In the genomic region with DNA sequence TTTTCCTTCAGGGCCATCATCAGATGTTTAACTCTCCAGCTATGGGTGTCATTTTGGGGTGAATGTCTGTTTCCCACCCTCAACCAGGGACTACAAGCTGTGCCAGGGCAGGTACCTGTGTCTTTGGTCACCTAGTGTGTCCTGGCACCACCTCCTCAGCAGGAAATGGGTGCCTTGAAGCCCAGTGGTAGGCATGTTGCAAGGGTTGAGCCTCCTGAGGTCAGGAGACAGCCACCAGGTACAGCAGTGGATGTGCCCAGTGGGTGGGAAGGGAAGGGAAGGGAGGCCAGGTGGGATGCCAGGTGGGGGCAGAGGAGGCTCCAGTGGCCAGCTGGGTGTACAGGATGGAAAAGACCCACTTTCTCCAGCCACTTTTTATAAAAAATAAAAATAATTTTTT, we compare ENCODE assay signal across 2 cellular contexts.
TF ChIP-seq lines count a peak whose summit lies in the region.

No MANE protein-coding gene starts in this region.

TF ChIP-seq in HEK293, 187 proteins besides CTCF, POLR2A, EP300 and RAD21 (continued from another document):
- TF ChIP-seq ZIC2 (tag by site-specific recombination; IDR thresholded peaks at IDR 0.05): 0 out of 2 replicates have a peak, but pooled peaks have one; percentile 11

TF ChIP-seq in H1, 55 proteins besides CTCF, POLR2A, EP300 and RAD21 (continued from another document):
- TF ChIP-seq BRCA1 (IDR thresholded peaks at IDR 0.05; ENCODE audit: low read depth, low read length): no peak
- TF ChIP-seq BCL11A (IDR thresholded peaks at IDR 0.05; ENCODE audit: low read depth in 2 of 2, low read length in 2 of 2): no peak
- TF ChIP-seq MAFK (IDR thresholded peaks at IDR 0.05; ENCODE audit: low read depth, low read length): no peak
- no peak for TF ChIP-seq CTBP2 (IDR thresholded peaks at IDR 0.05; ENCODE audit: borderline replicate concordance, insufficient read depth, insufficient read length, low read length)
- TF ChIP-seq, protein P1, sequence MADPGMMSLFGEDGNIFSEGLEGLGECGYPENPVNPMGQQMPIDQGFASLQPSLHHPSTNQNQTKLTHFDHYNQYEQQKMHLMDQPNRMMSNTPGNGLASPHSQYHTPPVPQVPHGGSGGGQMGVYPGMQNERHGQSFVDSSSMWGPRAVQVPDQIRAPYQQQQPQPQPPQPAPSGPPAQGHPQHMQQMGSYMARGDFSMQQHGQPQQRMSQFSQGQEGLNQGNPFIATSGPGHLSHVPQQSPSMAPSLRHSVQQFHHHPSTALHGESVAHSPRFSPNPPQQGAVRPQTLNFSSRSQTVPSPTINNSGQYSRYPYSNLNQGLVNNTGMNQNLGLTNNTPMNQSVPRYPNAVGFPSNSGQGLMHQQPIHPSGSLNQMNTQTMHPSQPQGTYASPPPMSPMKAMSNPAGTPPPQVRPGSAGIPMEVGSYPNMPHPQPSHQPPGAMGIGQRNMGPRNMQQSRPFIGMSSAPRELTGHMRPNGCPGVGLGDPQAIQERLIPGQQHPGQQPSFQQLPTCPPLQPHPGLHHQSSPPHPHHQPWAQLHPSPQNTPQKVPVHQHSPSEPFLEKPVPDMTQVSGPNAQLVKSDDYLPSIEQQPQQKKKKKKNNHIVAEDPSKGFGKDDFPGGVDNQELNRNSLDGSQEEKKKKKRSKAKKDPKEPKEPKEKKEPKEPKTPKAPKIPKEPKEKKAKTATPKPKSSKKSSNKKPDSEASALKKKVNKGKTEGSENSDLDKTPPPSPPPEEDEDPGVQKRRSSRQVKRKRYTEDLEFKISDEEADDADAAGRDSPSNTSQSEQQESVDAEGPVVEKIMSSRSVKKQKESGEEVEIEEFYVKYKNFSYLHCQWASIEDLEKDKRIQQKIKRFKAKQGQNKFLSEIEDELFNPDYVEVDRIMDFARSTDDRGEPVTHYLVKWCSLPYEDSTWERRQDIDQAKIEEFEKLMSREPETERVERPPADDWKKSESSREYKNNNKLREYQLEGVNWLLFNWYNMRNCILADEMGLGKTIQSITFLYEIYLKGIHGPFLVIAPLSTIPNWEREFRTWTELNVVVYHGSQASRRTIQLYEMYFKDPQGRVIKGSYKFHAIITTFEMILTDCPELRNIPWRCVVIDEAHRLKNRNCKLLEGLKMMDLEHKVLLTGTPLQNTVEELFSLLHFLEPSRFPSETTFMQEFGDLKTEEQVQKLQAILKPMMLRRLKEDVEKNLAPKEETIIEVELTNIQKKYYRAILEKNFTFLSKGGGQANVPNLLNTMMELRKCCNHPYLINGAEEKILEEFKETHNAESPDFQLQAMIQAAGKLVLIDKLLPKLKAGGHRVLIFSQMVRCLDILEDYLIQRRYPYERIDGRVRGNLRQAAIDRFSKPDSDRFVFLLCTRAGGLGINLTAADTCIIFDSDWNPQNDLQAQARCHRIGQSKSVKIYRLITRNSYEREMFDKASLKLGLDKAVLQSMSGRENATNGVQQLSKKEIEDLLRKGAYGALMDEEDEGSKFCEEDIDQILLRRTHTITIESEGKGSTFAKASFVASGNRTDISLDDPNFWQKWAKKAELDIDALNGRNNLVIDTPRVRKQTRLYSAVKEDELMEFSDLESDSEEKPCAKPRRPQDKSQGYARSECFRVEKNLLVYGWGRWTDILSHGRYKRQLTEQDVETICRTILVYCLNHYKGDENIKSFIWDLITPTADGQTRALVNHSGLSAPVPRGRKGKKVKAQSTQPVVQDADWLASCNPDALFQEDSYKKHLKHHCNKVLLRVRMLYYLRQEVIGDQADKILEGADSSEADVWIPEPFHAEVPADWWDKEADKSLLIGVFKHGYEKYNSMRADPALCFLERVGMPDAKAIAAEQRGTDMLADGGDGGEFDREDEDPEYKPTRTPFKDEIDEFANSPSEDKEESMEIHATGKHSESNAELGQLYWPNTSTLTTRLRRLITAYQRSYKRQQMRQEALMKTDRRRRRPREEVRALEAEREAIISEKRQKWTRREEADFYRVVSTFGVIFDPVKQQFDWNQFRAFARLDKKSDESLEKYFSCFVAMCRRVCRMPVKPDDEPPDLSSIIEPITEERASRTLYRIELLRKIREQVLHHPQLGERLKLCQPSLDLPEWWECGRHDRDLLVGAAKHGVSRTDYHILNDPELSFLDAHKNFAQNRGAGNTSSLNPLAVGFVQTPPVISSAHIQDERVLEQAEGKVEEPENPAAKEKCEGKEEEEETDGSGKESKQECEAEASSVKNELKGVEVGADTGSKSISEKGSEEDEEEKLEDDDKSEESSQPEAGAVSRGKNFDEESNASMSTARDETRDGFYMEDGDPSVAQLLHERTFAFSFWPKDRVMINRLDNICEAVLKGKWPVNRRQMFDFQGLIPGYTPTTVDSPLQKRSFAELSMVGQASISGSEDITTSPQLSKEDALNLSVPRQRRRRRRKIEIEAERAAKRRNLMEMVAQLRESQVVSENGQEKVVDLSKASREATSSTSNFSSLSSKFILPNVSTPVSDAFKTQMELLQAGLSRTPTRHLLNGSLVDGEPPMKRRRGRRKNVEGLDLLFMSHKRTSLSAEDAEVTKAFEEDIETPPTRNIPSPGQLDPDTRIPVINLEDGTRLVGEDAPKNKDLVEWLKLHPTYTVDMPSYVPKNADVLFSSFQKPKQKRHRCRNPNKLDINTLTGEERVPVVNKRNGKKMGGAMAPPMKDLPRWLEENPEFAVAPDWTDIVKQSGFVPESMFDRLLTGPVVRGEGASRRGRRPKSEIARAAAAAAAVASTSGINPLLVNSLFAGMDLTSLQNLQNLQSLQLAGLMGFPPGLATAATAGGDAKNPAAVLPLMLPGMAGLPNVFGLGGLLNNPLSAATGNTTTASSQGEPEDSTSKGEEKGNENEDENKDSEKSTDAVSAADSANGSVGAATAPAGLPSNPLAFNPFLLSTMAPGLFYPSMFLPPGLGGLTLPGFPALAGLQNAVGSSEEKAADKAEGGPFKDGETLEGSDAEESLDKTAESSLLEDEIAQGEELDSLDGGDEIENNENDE (IDR thresholded peaks at IDR 0.05; ENCODE audit: insufficient replicate concordance, low read length): no peak
- no peak for TF ChIP-seq SIN3A (conservative IDR thresholded peaks at IDR 0.05 in 1 of 2, IDR thresholded peaks at IDR 0.05 in 1 of 2; ENCODE audit: low read depth in 1 of 2, low read length in 2 of 2)
- no peak for TF ChIP-seq SIRT6 (IDR thresholded peaks at IDR 0.05; ENCODE audit: low read length)
- no peak for TF ChIP-seq TAF7 (optimal IDR thresholded peaks at IDR 0.05; ENCODE audit: borderline replicate concordance, low read depth, low read length)
- TF ChIP-seq POLR2AphosphoS5 (IDR thresholded peaks at IDR 0.05; ENCODE audit: low read depth, low read length): no peak
